ENCODE assay signal across 19 cellular contexts in the genomic region with DNA sequence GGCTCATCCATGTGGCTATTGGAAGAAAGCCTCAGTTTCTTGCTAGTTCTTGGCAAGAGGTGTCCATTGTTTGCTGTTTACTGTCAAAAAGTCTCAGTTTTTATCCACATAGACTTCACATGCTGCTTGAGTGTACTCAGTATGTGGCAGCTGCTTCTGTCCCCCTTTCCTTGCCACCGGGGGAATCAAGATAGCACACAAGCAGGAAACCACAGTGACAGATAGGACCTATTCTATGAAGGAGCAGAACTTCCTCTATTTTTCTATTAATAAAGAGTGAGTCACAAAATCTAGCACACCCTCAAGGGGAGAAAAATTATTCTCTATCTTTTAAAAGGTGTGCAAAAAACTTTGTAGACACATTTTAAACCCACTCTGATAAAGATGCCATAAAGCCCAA.
A peak's percentile ranks its signal among the peaks of the same experiment; 100 is the strongest.
DNase-seq lines count a peak whose midpoint lies in the region; ATAC-seq, FAIRE-seq and TF ChIP-seq lines count a peak whose summit lies in the region.
"Had no signal": no experiment of that assay in that cellular context is flagged by ENCODE, and none has a peak within 500 bp of the region (broad histone marks: within the 10 kb centered on the region; RNA-seq: fewer than 3 reads in every experiment).

No MANE protein-coding gene starts in this region.

- H3K4me3 ChIP-seq in GM12878 = no peak overlapping the region
- H3K4me3 ChIP-seq in smooth muscle cell = no peak overlapping the region
- no peak overlapping the region for H3K4me3 ChIP-seq in CD8-positive, alpha-beta T cell (ENCODE audit: low read depth, low read length)

- H3K27ac ChIP-seq in GM12878 (ENCODE audit: control insufficient read depth, insufficient read depth) = no peak overlapping the region
- H3K27ac ChIP-seq in smooth muscle cell (ENCODE audit: low read depth) = no peak overlapping the region
- H3K27ac ChIP-seq in CD8-positive, alpha-beta T cell (ENCODE audit: low read depth, low read length) = no peak overlapping the region

- ATAC-seq in GM18502 (IDR thresholded peaks at IDR 0.05; ENCODE audit: poor library complexity, unreplicated experiment) (peak; percentile 87), HG02759 (IDR thresholded peaks at IDR 0.05; ENCODE audit: unreplicated experiment) (peak; percentile 65), GM12878 (peak; percentile 34; the same call in 2 of the 3 replicates)
- no peak for ATAC-seq in CD8-positive, alpha-beta T cell
- ATAC-seq: left cardiac atrium; right cardiac atrium; stimulated activated naive CD8-positive, alpha-beta T cell treated with anti-CD3 and anti-CD28 coated beads, Interleukin-15, Interleukin-2, amounts not matched to agents 100 U/mL and 50 U/mL, for 24 hours had no signal

- TF ChIP-seq EP300 in GM12878 (IDR thresholded peaks at IDR 0.05; ENCODE audit: borderline replicate concordance in 1 of 2, control insufficient read depth in 1 of 2, low read depth in 2 of 2, low read length in 2 of 2) = no peak

- no peaks in the 10 kb centered on the region for H3K27me3 Mint-ChIP-seq in CD8-positive, alpha-beta T cell (ENCODE audit: low read depth)

- no peaks in the 10 kb centered on the region for H3K79me2 ChIP-seq in GM12878 (ENCODE audit: control insufficient read depth, insufficient read depth, low read length)
- no peaks in the 10 kb centered on the region for H3K79me2 ChIP-seq in smooth muscle cell (ENCODE audit: low read depth)

- H3K9me3 ChIP-seq in GM12878 (replicated peaks; ENCODE audit: control insufficient read depth, insufficient read depth, low read length) (no peaks in the 10 kb centered on the region), smooth muscle cell (replicated peaks; ENCODE audit: low read depth) (no peaks in the 10 kb centered on the region)
- no peaks in the 10 kb centered on the region for H3K9me3 ChIP-seq in CD8-positive, alpha-beta T cell (ENCODE audit: low read length)
- H3K9me3 ChIP-seq: BE2C had no signal

- FAIRE-seq in GM12878 (lab: Jason Lieb, UNC) = no peak
- FAIRE-seq: endothelial cell of umbilical vein had no signal

- TF ChIP-seq RAD21 in GM12878 (IDR thresholded peaks at IDR 0.05; ENCODE audit: insufficient read depth, low read depth, low read length) = no peak

- no TSS peak for BruUV-seq in GM12878 (replicated peaks; lab: Mats Ljungman, UMichigan)

- SMC1A ChIA-PET in GM12878 (lab: Charles Lee; ENCODE audit: uncharacterized antibody, unreplicated experiment) = no interaction called here

- H3K4me1 ChIP-seq in GM12878 (ENCODE audit: control insufficient read depth, insufficient read depth, low read length) (no peaks in the 10 kb centered on the region), smooth muscle cell (ENCODE audit: low read depth) (no peaks in the 10 kb centered on the region)
- no peaks in the 10 kb centered on the region for H3K4me1 ChIP-seq in CD8-positive, alpha-beta T cell (ENCODE audit: insufficient read depth, low read length)
- H3K4me1 ChIP-seq: BE2C had no signal

- peaks cover 6% of the 10 kb centered on the region for H3K9me3 Mint-ChIP-seq in CD8-positive, alpha-beta T cell

- TF ChIP-seq CTCF in GM12878 (IDR thresholded peaks at IDR 0.05 in 2 of 3, conservative IDR thresholded peaks at IDR 0.05 in 1 of 3; ENCODE audit: control insufficient read depth in 2 of 3, extremely low read depth in 1 of 3, insufficient read depth in 1 of 3, low read depth in 3 of 3, low read length in 3 of 3) (no peak), smooth muscle cell (IDR thresholded peaks at IDR 0.05; ENCODE audit: borderline replicate concordance, insufficient read depth, poor library complexity, severe bottlenecking) (no peak)
- no peak for TF ChIP-seq CTCF in CD8-positive, alpha-beta T cell (IDR thresholded peaks at IDR 0.05)

- in situ Hi-C loops in KBM-7 (cut with MboI; ENCODE audit: low pct_unique_long_range_greater_than_20kb, low sequenced_read_pairs) (no loop called here), GM12878 (cut with MboI) (no loop called here)

- DNase-seq in KBM-7 = peak; percentile 86
- no peak for DNase-seq in GM12878 (ENCODE audit: low read depth, low spot score)
- no peak for DNase-seq in smooth muscle cell (lab: John Stamatoyannopoulos, UW; ENCODE audit: unreplicated experiment)
- no peak for DNase-seq in HPDE6-E6E7 (ENCODE audit: extremely low spot score)
- no peak for DNase-seq in CD8-positive, alpha-beta T cell
- DNase-seq in NCI-H2029 (lab: John Stamatoyannopoulos, UW) = no peak
- DNase-seq: activated CD8-positive, alpha-beta memory T cell treated with anti-CD3 and anti-CD28 coated beads, Interleukin-2, amount 50 U/mL, for 4 hours; BE2C; glutamatergic neuron; GOT3; left cardiac atrium; NCI-H226; nephron progenitor cell; right cardiac atrium; stimulated activated CD4-positive, alpha-beta T cell treated with anti-CD3 and anti-CD28 coated beads, Interleukin-4, amount 100 ng/mL, for 4 hours; stimulated activated naive CD8-positive, alpha-beta T cell treated with anti-CD3 and anti-CD28 coated beads, Interleukin-15, Interleukin-2, amounts not matched to agents 100 U/mL and 50 U/mL, for 24 hours had no signal

- H3F3A ChIP-seq in smooth muscle cell (ENCODE audit: low read depth) = no peaks in the 10 kb centered on the region

- H3K27me3 ChIP-seq in GM12878 (replicated peaks in 1 of 2; ENCODE audit: control insufficient read depth in 2 of 2, insufficient read depth in 2 of 2, low read length in 1 of 2) = no peaks in the 10 kb centered on the region
- H3K27me3 ChIP-seq in smooth muscle cell (ENCODE audit: low read depth) = no peaks in the 10 kb centered on the region
- no peaks in the 10 kb centered on the region for H3K27me3 ChIP-seq in CD8-positive, alpha-beta T cell (ENCODE audit: insufficient read depth, low read length)
- H3K27me3 ChIP-seq: BE2C had no signal

- no peak overlapping the region for H3K4me3 Mint-ChIP-seq in CD8-positive, alpha-beta T cell
- H3K4me3 Mint-ChIP-seq: nephron progenitor cell had no signal

- RAD21 ChIA-PET in GM12878 (lab: Charles Lee; ENCODE audit: unreplicated experiment) = no interaction called here

- H3K9ac ChIP-seq in GM12878 (ENCODE audit: control insufficient read depth, insufficient read depth, low read length) (no peak overlapping the region), smooth muscle cell (ENCODE audit: low read depth) (no peak overlapping the region)

- H3K36me3 ChIP-seq in GM12878 (ENCODE audit: control insufficient read depth in 2 of 2, insufficient read depth in 2 of 2, low read length in 1 of 2) = no peaks in the 10 kb centered on the region
- H3K36me3 ChIP-seq in smooth muscle cell (ENCODE audit: low read depth) = no peaks in the 10 kb centered on the region
- H3K36me3 ChIP-seq in CD8-positive, alpha-beta T cell (ENCODE audit: insufficient read depth, low read length) = no peaks in the 10 kb centered on the region
- H3K36me3 ChIP-seq: BE2C had no signal

- CTCF ChIA-PET in GM12878 (lab: Yijun Ruan, JAX) = no interaction called here
- CTCF ChIA-PET in CD8-positive, alpha-beta T cell (lab: Charles Lee) = no interaction called here

- no peak overlapping the region for H2AFZ ChIP-seq in GM12878 (ENCODE audit: control insufficient read depth, low read depth, low read length)
- no peak overlapping the region for H2AFZ ChIP-seq in smooth muscle cell (ENCODE audit: low read depth)

- H4K20me1 ChIP-seq in GM12878 (ENCODE audit: control insufficient read depth, insufficient read depth) = no peaks in the 10 kb centered on the region
- H4K20me1 ChIP-seq in smooth muscle cell (ENCODE audit: low read depth) = no peaks in the 10 kb centered on the region

- no peaks in the 10 kb centered on the region for H3K36me3 Mint-ChIP-seq in CD8-positive, alpha-beta T cell

- H3K4me2 ChIP-seq in GM12878 (ENCODE audit: control insufficient read depth, insufficient read depth) (no peak overlapping the region), smooth muscle cell (no peak overlapping the region)

- 4% methylated on average over 1 of the region's 1 CpG for WGBS in GM12878 (ENCODE audit: insufficient coverage, insufficient replicate concordance, low lambda C conversion rate, missing lambda C conversion rate)
- 68% methylated on average over 1 of the region's 1 CpG for WGBS in smooth muscle cell (ENCODE audit: low lambda C conversion rate)

- POLR2A ChIA-PET in GM12878 (lab: Charles Lee) = no interaction called here
- POLR2A ChIA-PET in CD8-positive, alpha-beta T cell (lab: Charles Lee) = no interaction called here

- H3K4me1 Mint-ChIP-seq in CD8-positive, alpha-beta T cell (ENCODE audit: low read depth) = no peaks in the 10 kb centered on the region
- H3K4me1 Mint-ChIP-seq: nephron progenitor cell had no signal

- TF ChIP-seq POLR2A in GM12878 (IDR thresholded peaks at IDR 0.05; ENCODE audit: low read depth, low read length) = no peak

- intact Hi-C loops in GM12878 (cut with micrococcal nuclease; ENCODE audit: unreplicated experiment) = no loop called here
- intact Hi-C loops in CD8-positive, alpha-beta T cell (cut with DNase I, micrococcal nuclease) = no loop called here

- no peak overlapping the region for H3K27ac Mint-ChIP-seq in CD8-positive, alpha-beta T cell
- H3K27ac Mint-ChIP-seq: nephron progenitor cell had no signal

TF ChIP-seq in GM12878, 131 proteins besides CTCF, POLR2A, EP300 and RAD21:
- TF ChIP-seq ZBED1 (IDR thresholded peaks at IDR 0.05; ENCODE audit: borderline replicate concordance) (no peak), ZNF24 (IDR thresholded peaks at IDR 0.05) (no peak), SMARCA5 (IDR thresholded peaks at IDR 0.05) (no peak), FOXK2 (IDR thresholded peaks at IDR 0.05) (no peak), SP1 (IDR thresholded peaks at IDR 0.05; ENCODE audit: low read depth, low read length) (no peak), BCL11A (IDR thresholded peaks at IDR 0.05; ENCODE audit: low read depth, low read length) (no peak)
